18 cellular contexts compared by ENCODE assay signal in genomic region chr4:143296397-143297067, GRCh38.
"Had no signal": no experiment of that assay in that cellular context is flagged by ENCODE, and none has a peak within 500 bp of the region (broad histone marks: within the 10 kb centered on the region; RNA-seq: fewer than 3 reads in every experiment).

No MANE protein-coding gene starts in this region.

- H3K27me3 ChIP-seq: MG63 had no signal

- H3K4me3 ChIP-seq: MG63, SJSA1, SK-N-MC had no signal

- DNase-seq: KBM-7, MG63, NCI-H1092 treated with DMSO at 0.1 percent for 48 hours, NCI-H1436, NCI-H187, NCI-H2029, NCI-H2081 treated with DMSO at 0.1 percent for 48 hours, NCI-H2227 treated with DMSO at 0.1 percent for 48 hours, NCI-H446, NCI-H510A, NCI-H524 treated with DMSO at 0.1 percent for 48 hours, NCI-H69, NCI-H774, Right ventricle myocardium superior, RPMI8226, SIG-M5 had no signal

- H3K9me3 ChIP-seq: MG63, SJSA1 had no signal

- H3K27ac ChIP-seq: SJSA1, SK-N-MC had no signal

- H3K4me1 ChIP-seq: SJSA1 had no signal

- H3K36me3 ChIP-seq: MG63, SJSA1 had no signal
